In genomic region chr11:68940651-68941323, GRCh38 we compare ENCODE assay signal across 17 cellular contexts. TPM values are rescaled to one million over a fixed set of nuclear protein-coding genes. Genes with fewer than 3 reads are reported as not detected.
"Had no signal": no experiment of that assay in that cellular context is flagged by ENCODE, and none has a peak within 500 bp of the region (broad histone marks: within the 10 kb centered on the region; RNA-seq: fewer than 3 reads in every experiment).

No MANE protein-coding gene starts in this region.

- H3K4me1 ChIP-seq: left lung, prostate gland, right lobe of liver had no signal

- H3K4me1 Mint-ChIP-seq: activated CD4-positive, alpha-beta T cell treated with anti-CD3 and anti-CD28 coated beads, Interleukin-2, amount 10 ng/mL, durations not matched to agents 7 days and 5 days; activated naive CD8-positive, alpha-beta T cell treated with anti-CD3 and anti-CD28 coated beads for 36 hours had no signal

- H3K27ac ChIP-seq: brain microvascular endothelial cell, left lung, right lobe of liver had no signal

- DNase-seq: activated CD4-positive, alpha-beta T cell treated with anti-CD3 and anti-CD28 coated beads, Interleukin-2, amount 10 ng/mL, durations not matched to agents 7 days and 5 days; activated CD8-positive, alpha-beta memory T cell treated with anti-CD3 and anti-CD28 coated beads, Interleukin-2, amount 50 U/mL, for 48 hours; activated gamma-delta T cell treated with Interleukin-2 at 50 U/mL for 16 hours; activated naive CD8-positive, alpha-beta T cell treated with anti-CD3 and anti-CD28 coated beads for 36 hours; amygdala; brain microvascular endothelial cell; left lung; mesenchymal stem cell; nephron progenitor cell; occipital lobe; right lobe of liver; stimulated activated CD4-positive, alpha-beta T cell treated with anti-CD3 and anti-CD28 coated beads, Interleukin-2, amount 100 ng/mL, for 24 hours had no signal

- H3K27ac Mint-ChIP-seq: activated CD4-positive, alpha-beta T cell treated with anti-CD3 and anti-CD28 coated beads, Interleukin-2, amount 10 ng/mL, durations not matched to agents 7 days and 5 days; activated naive CD8-positive, alpha-beta T cell treated with anti-CD3 and anti-CD28 coated beads for 36 hours; nephron progenitor cell had no signal

- FAIRE-seq: islet of Langerhans had no signal

- H3K27me3 Mint-ChIP-seq: activated CD4-positive, alpha-beta T cell treated with anti-CD3 and anti-CD28 coated beads, Interleukin-2, amount 10 ng/mL, durations not matched to agents 7 days and 5 days; activated naive CD8-positive, alpha-beta T cell treated with anti-CD3 and anti-CD28 coated beads for 36 hours had no signal

- ATAC-seq: left lung, right lobe of liver had no signal

- H3K36me3 Mint-ChIP-seq: activated naive CD8-positive, alpha-beta T cell treated with anti-CD3 and anti-CD28 coated beads for 36 hours had no signal

- H3K4me3 Mint-ChIP-seq: activated CD4-positive, alpha-beta T cell treated with anti-CD3 and anti-CD28 coated beads, Interleukin-2, amount 10 ng/mL, durations not matched to agents 7 days and 5 days; activated naive CD8-positive, alpha-beta T cell treated with anti-CD3 and anti-CD28 coated beads for 36 hours; nephron progenitor cell had no signal

- H3K4me3 ChIP-seq: left lung, prostate gland, right lobe of liver had no signal

- H3K9me3 ChIP-seq: left lung, prostate gland, right lobe of liver had no signal

- H3K27me3 ChIP-seq: brain microvascular endothelial cell, left lung, right lobe of liver had no signal

- H3K9me3 Mint-ChIP-seq: activated CD4-positive, alpha-beta T cell treated with anti-CD3 and anti-CD28 coated beads, Interleukin-2, amount 10 ng/mL, durations not matched to agents 7 days and 5 days; activated naive CD8-positive, alpha-beta T cell treated with anti-CD3 and anti-CD28 coated beads for 36 hours; nephron progenitor cell had no signal

RNA-seq across cellular contexts. Expression of gene MRGPRD, which starts 40.0 kb away (rescaled TPM):
- total RNA-seq: activated CD4-positive, alpha-beta T cell treated with anti-CD3 and anti-CD28 coated beads, Interleukin-2, amount 10 ng/mL, durations not matched to agents 7 days and 5 days; activated naive CD8-positive, alpha-beta T cell treated with anti-CD3 and anti-CD28 coated beads for 36 hours; cerebellum; dermis microvascular lymphatic vessel endothelial cell; epithelial cell of proximal tubule; left lung; occipital lobe; prostate gland; right lobe of liver had no signal
